1 cellular context compared by ENCODE assay signal in genomic region chr5:131475416-131476045, GRCh38.
TF ChIP-seq lines count a peak whose summit lies in the region.

No MANE protein-coding gene starts in this region.

TF ChIP-seq in SK-N-SH, 30 proteins besides CTCF, POLR2A, EP300 and RAD21 (continued from another document):
- TF ChIP-seq SIN3A (IDR thresholded peaks at IDR 0.05; ENCODE audit: borderline replicate concordance, low read depth, low read length) (no peak), TAF1 (IDR thresholded peaks at IDR 0.05; ENCODE audit: borderline replicate concordance, low read depth, low read length) (no peak)
